ENCODE assay signal across 2 cellular contexts in genomic region chr7:111239437-111239836, GRCh38.
TF ChIP-seq lines count a peak whose summit lies in the region.

No MANE protein-coding gene starts in this region.

TF ChIP-seq in SK-N-SH, 30 proteins besides CTCF, POLR2A, EP300 and RAD21:
- no peak for TF ChIP-seq FOXM1 (IDR thresholded peaks at IDR 0.05; ENCODE audit: low read depth)
- TF ChIP-seq FOSL2 (IDR thresholded peaks at IDR 0.05; ENCODE audit: borderline replicate concordance, low read depth) = no peak
- no peak for TF ChIP-seq MAX (IDR thresholded peaks at IDR 0.05; ENCODE audit: low read depth)
- peak; percentile 62; the same call in 1 of the 2 replicates for TF ChIP-seq PBX3 (IDR thresholded peaks at IDR 0.05)
- 0 out of 2 replicates have a peak, but pooled peaks have one; percentile 21 for TF ChIP-seq MXI1 (IDR thresholded peaks at IDR 0.05; ENCODE audit: low read depth, low read length)
- 0 out of 2 replicates have a peak, but pooled peaks have one; percentile 24 for TF ChIP-seq JUND (IDR thresholded peaks at IDR 0.05)
- no peak for TF ChIP-seq FOXJ3 (CRISPR knock-in tag; IDR thresholded peaks at IDR 0.05)
- peak; percentile 69 for TF ChIP-seq RCOR1 (IDR thresholded peaks at IDR 0.05; ENCODE audit: low read length)
- peak; percentile 83 for TF ChIP-seq TCF12 (IDR thresholded peaks at IDR 0.05)
- TF ChIP-seq TAF1 (IDR thresholded peaks at IDR 0.05; ENCODE audit: borderline replicate concordance, low read depth, low read length) = no peak
- peak; percentile 30 for TF ChIP-seq CHD2 (IDR thresholded peaks at IDR 0.05; ENCODE audit: low read length, partially characterized antibody)
- TF ChIP-seq GATA2 (CRISPR knock-in tag; IDR thresholded peaks at IDR 0.05) = peak; percentile 84
- TF ChIP-seq MEF2A (IDR thresholded peaks at IDR 0.05; ENCODE audit: borderline replicate concordance, low read depth) = no peak
- peak; percentile 54; the same call in 1 of the 2 replicates for TF ChIP-seq NFIC (IDR thresholded peaks at IDR 0.05; ENCODE audit: borderline replicate concordance)
- no peak for TF ChIP-seq EZH2phosphoT487 (IDR thresholded peaks at IDR 0.05; ENCODE audit: borderline replicate concordance, low read depth)
- TF ChIP-seq RFX5 (IDR thresholded peaks at IDR 0.05; ENCODE audit: low read length) = no peak
- no peak for TF ChIP-seq USF1 (IDR thresholded peaks at IDR 0.05; ENCODE audit: borderline replicate concordance, low read depth)
- TF ChIP-seq YY1 (IDR thresholded peaks at IDR 0.05; ENCODE audit: low read depth) = no peak
- TF ChIP-seq REST (IDR thresholded peaks at IDR 0.05; ENCODE audit: low read depth, low read length) = no peak
- peak; percentile 71; the same call in 1 of the 2 replicates for TF ChIP-seq TEAD4 (IDR thresholded peaks at IDR 0.05; ENCODE audit: borderline replicate concordance, insufficient read depth)
- 0 out of 2 replicates have a peak, but pooled peaks have one; percentile 15 for TF ChIP-seq POLR2AphosphoS5 (IDR thresholded peaks at IDR 0.05; ENCODE audit: low read depth, low read length)

TF ChIP-seq in endothelial cell of umbilical vein, 7 proteins besides CTCF, POLR2A, EP300 and RAD21:
- TF ChIP-seq EZH2 (IDR thresholded peaks at IDR 0.05; ENCODE audit: borderline replicate concordance, low read depth, low read length, severe bottlenecking) (no peak), MAX (IDR thresholded peaks at IDR 0.05; ENCODE audit: insufficient read depth, insufficient read length) (no peak), JUN (IDR thresholded peaks at IDR 0.05; ENCODE audit: borderline replicate concordance, insufficient read depth, insufficient read length, low read depth) (no peak), GATA2 (IDR thresholded peaks at IDR 0.05; ENCODE audit: insufficient read depth, insufficient read length, low read depth, low read length) (no peak), MYC (IDR thresholded peaks at IDR 0.05; ENCODE audit: low read depth, low read length) (no peak), POLR2AphosphoS5 (IDR thresholded peaks at IDR 0.05; ENCODE audit: insufficient read depth, low read depth, low read length) (no peak), FOS (IDR thresholded peaks at IDR 0.05; ENCODE audit: borderline replicate concordance, insufficient read depth, low read length) (no peak)
